8 cellular contexts compared by ENCODE assay signal in the genomic region with DNA sequence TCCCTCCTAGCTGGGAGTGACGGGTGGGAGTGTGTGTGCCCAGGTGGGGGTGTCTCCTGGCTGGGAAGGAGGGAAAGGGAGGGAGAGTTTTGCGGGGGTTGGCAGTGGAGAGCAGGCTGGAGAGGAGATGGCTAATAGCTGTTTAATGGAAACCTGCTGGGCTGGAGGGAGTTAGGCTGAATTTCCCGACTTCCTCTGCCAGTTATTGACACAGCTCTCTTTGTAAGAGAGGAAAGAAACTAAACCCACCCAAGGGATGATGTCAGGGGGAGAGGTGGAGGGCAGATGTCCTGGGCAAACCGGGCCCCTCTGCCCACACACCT. TPM values are rescaled to one million over a fixed set of nuclear protein-coding genes. Genes with fewer than 3 reads are reported as not detected.
DNase-seq lines count a peak whose midpoint lies in the region; ATAC-seq and TF ChIP-seq lines count a peak whose summit lies in the region.
"Had no signal": no experiment of that assay in that cellular context is flagged by ENCODE, and none has a peak within 500 bp of the region (broad histone marks: within the 10 kb centered on the region; RNA-seq: fewer than 3 reads in every experiment).

No MANE protein-coding gene starts in this region.

- H4K20me1 ChIP-seq in OCI-LY7 (ENCODE audit: insufficient read depth, low read length): no peaks in the 10 kb centered on the region

- H3K27me3 Mint-ChIP-seq in effector memory CD8-positive, alpha-beta T cell: no peaks in the 10 kb centered on the region

- peak overlapping the region; percentile 73 to 79 for H3K27ac Mint-ChIP-seq in effector memory CD8-positive, alpha-beta T cell
- peak overlapping the region; percentile 75 for H3K27ac Mint-ChIP-seq in stimulated activated effector memory CD8-positive, alpha-beta T cell treated with anti-CD3 and anti-CD28 coated beads, Interleukin-12 subunit alpha, Interleukin-12 subunit beta, amount 100 ng/mL, for 72 hours
- H3K27ac Mint-ChIP-seq: dendritic cell treated with granulocyte-macrophage colony-stimulating factor and Interleukin-4, amounts not matched to agents 40 ng/mL and 50 ng/mL, for 4 days had no signal

- H3K4me2 ChIP-seq in OCI-LY7 (ENCODE audit: low read length): 0 out of 2 replicates have a peak overlapping the region, but pooled peaks have one; percentile 1

- H3K4me1 ChIP-seq in OCI-LY7 (ENCODE audit: insufficient read depth, low read length, poor library complexity, severe bottlenecking): peaks cover 13% of the 10 kb centered on the region

- TF ChIP-seq CTCF in OCI-LY7 (conservative IDR thresholded peaks at IDR 0.05; ENCODE audit: low read length) (no peak), omental fat pad (IDR thresholded peaks at IDR 0.05) (no peak)

- no peak overlapping the region for H3K4me3 ChIP-seq in OCI-LY7 (ENCODE audit: low read depth, low read length, poor library complexity, severe bottlenecking)

- CTCF ChIA-PET in OCI-LY7 (lab: Charles Lee; ENCODE audit: unreplicated experiment): interaction anchor here (1.1 to 5.1 kb wide), 2 partner anchors 39 to 63 kb away, joined by 3 to 39 read pairs; no protein-coding TSS in a partner anchor

- DNase-seq in OCI-LY7 (ENCODE audit: low spot score) (no peak), NCI-H1694 treated with DMSO at 0.1 percent for 48 hours (lab: John Stamatoyannopoulos, UW) (no peak), omental fat pad (ENCODE audit: low spot score) (no peak)
- DNase-seq in effector memory CD8-positive, alpha-beta T cell: no peak
- no peak for DNase-seq in stimulated activated effector memory CD8-positive, alpha-beta T cell treated with anti-CD3 and anti-CD28 coated beads, Interleukin-12 subunit alpha, Interleukin-12 subunit beta, amount 100 ng/mL, for 72 hours (ENCODE audit: low spot score in 2 of 2)

- intact Hi-C loops in OCI-LY7 (cut with micrococcal nuclease; ENCODE audit: unreplicated experiment): loop anchor here (1.0 to 2.0 kb wide), 2 partner anchors 55 to 63 kb away; no protein-coding TSS in a partner anchor

- no peaks in the 10 kb centered on the region for H3K79me2 ChIP-seq in OCI-LY7 (ENCODE audit: insufficient read depth, low read depth, low read length)
- H3K79me2 ChIP-seq: parathyroid adenoma had no signal

- no peaks in the 10 kb centered on the region for H3K9me3 ChIP-seq in OCI-LY7 (ENCODE audit: low read length)

- H3K36me3 Mint-ChIP-seq in effector memory CD8-positive, alpha-beta T cell (ENCODE audit: insufficient read depth): peaks cover 48% of the 10 kb centered on the region
- peaks cover 62% of the 10 kb centered on the region for H3K36me3 Mint-ChIP-seq in stimulated activated effector memory CD8-positive, alpha-beta T cell treated with anti-CD3 and anti-CD28 coated beads, Interleukin-12 subunit alpha, Interleukin-12 subunit beta, amount 100 ng/mL, for 72 hours

- H2AFZ ChIP-seq in OCI-LY7 (ENCODE audit: low read length): no peak overlapping the region

- BruUV-seq in OCI-LY7 (replicated peaks; lab: Mats Ljungman, UMichigan): TSS peak; percentile 92

- no peaks in the 10 kb centered on the region for H3K9me3 Mint-ChIP-seq in effector memory CD8-positive, alpha-beta T cell
- no peaks in the 10 kb centered on the region for H3K9me3 Mint-ChIP-seq in stimulated activated effector memory CD8-positive, alpha-beta T cell treated with anti-CD3 and anti-CD28 coated beads, Interleukin-12 subunit alpha, Interleukin-12 subunit beta, amount 100 ng/mL, for 72 hours
- H3K9me3 Mint-ChIP-seq: dendritic cell treated with granulocyte-macrophage colony-stimulating factor and Interleukin-4, amounts not matched to agents 40 ng/mL and 50 ng/mL, for 4 days had no signal

- peaks cover 51% of the 10 kb centered on the region for H3K36me3 ChIP-seq in OCI-LY7 (ENCODE audit: insufficient read depth, low read length)

- POLR2A ChIA-PET in OCI-LY7 (lab: Charles Lee): interaction anchor here (0.6 to 1.8 kb wide), 4 partner anchors 55 to 63 kb away, joined by 3 to 10 read pairs (median 4); no protein-coding TSS in a partner anchor

- ATAC-seq in effector memory CD8-positive, alpha-beta T cell (replicated peaks): no peak
- ATAC-seq in stimulated activated effector memory CD8-positive, alpha-beta T cell treated with anti-CD3 and anti-CD28 coated beads, Interleukin-12 subunit alpha, Interleukin-12 subunit beta, amount 100 ng/mL, for 72 hours: no peak
- no peak for ATAC-seq in HG03039 (IDR thresholded peaks at IDR 0.05; ENCODE audit: unreplicated experiment)
- no peak for ATAC-seq in omental fat pad (ENCODE audit: low FRiP score)

- H3K4me1 Mint-ChIP-seq in effector memory CD8-positive, alpha-beta T cell (ENCODE audit: low read depth in 2 of 2): peaks cover 8 to 11% of the 10 kb centered on the region in 2 donors
- H3K4me1 Mint-ChIP-seq in stimulated activated effector memory CD8-positive, alpha-beta T cell treated with anti-CD3 and anti-CD28 coated beads, Interleukin-12 subunit alpha, Interleukin-12 subunit beta, amount 100 ng/mL, for 72 hours: peaks cover 41% of the 10 kb centered on the region

- no peak overlapping the region for H3K4me3 Mint-ChIP-seq in effector memory CD8-positive, alpha-beta T cell
- H3K4me3 Mint-ChIP-seq in stimulated activated effector memory CD8-positive, alpha-beta T cell treated with anti-CD3 and anti-CD28 coated beads, Interleukin-12 subunit alpha, Interleukin-12 subunit beta, amount 100 ng/mL, for 72 hours: no peak overlapping the region
- H3K4me3 Mint-ChIP-seq: dendritic cell treated with granulocyte-macrophage colony-stimulating factor and Interleukin-4, amounts not matched to agents 40 ng/mL and 50 ng/mL, for 4 days had no signal

- no peaks in the 10 kb centered on the region for H3K9me2 ChIP-seq in OCI-LY7 (ENCODE audit: insufficient read depth, low read length)

- peak overlapping the region; percentile 18 for H3K27ac ChIP-seq in OCI-LY7 (ENCODE audit: low read depth, low read length, poor library complexity, severe bottlenecking)
- H3K27ac ChIP-seq: parathyroid adenoma had no signal

RNA-seq across cellular contexts. Expression of a gene that starts 10.2 kb away (rescaled TPM):
- total RNA-seq in OCI-LY7 (2014; rRNA removed; shearing (Covaris generic)): 308 and 347 TPM in 2 replicates
- total RNA-seq in OCI-LY7 (2022) (553 and 569 TPM in 2 replicates), omental fat pad (100 to 1,000 TPM; 101 to 237 (median 120) TPM)

RNA-seq across cellular contexts. Expression of a gene that starts 18.6 kb away (rescaled TPM):
- total RNA-seq in OCI-LY7 (2014; rRNA removed; shearing (Covaris generic)): 104 and 115 TPM in 2 replicates
- 197 and 248 TPM in 2 replicates for total RNA-seq in OCI-LY7 (2022)
- total RNA-seq in omental fat pad: 100 to 1,000 TPM in 2 of 4 donors, 10 to 100 TPM in 2; 49.3 to 114 (median 85.0) TPM

RNA-seq across cellular contexts. Expression of a gene that starts 56.8 kb away (rescaled TPM):
- total RNA-seq in OCI-LY7 (2014; rRNA removed; shearing (Covaris generic)): 0.44 TPM in 1 of 2 replicates, not detected in the other
- total RNA-seq in OCI-LY7 (2022) (not detected in 2 replicates), omental fat pad (1 to 10 TPM in 3 of 4 donors, not detected in 1; 1.8 to 8.2 (median 2.4) TPM)

RNA-seq across cellular contexts. Expression of a gene that starts 57.3 kb away (rescaled TPM):
- 30.8 and 39.8 TPM in 2 replicates for total RNA-seq in OCI-LY7 (2014; rRNA removed; shearing (Covaris generic))
- 42.5 and 59.7 TPM in 2 replicates for total RNA-seq in OCI-LY7 (2022)
- total RNA-seq in omental fat pad: 10 to 100 TPM; 25.0 to 40.2 (median 28.9) TPM
